Comparison of ENCODE assay signal across 8 cellular contexts in the genomic region with DNA sequence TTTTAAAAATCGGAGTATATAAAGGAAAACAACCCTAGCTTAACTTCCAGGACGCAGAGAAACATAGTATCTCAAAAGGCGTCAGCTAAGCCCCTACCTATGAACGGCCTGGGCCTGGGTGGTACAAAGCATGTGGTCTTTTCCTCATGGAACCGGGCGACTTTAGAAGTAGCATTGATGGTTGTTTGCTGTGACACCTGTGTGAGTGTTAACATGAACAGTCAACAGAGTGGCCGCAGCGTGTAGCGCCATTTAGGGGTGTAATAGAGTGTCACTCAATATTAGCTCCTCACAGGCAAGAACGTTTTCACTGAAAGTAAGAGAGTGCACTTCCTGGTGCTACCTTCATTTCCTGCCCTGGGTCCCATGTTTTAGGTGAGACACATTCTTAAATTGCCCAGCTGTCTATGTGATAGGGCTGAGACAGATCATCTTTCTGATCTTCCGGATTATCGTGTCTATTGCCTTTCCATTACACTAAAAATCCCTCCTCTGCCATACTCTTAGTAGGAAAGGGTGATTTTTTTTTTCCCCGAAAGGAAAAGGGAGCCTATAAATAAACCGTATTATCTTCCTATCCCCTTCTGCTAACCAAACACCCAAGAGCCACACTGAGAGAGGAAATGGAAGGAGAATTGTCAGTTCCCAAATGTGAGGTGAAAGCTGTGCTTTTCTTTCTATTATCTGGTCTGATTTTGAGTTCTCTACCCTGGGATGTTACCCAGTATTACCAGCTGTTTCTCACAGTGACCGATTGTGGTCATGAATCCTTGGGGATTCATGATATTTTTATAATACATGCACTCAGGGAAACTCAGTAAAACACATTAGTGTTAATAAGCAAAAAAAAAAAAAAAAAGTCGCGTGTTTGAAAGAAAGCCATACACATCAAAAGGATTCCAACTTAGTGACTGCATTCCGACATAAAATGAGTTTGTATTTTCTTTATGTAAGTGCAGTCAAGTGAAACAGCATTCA. TPM values are rescaled to one million over a fixed set of nuclear protein-coding genes. Genes with fewer than 3 reads are reported as not detected.
DNase-seq lines count a peak whose midpoint lies in the region; ATAC-seq and TF ChIP-seq lines count a peak whose summit lies in the region.

No MANE protein-coding gene starts in this region.

- intact Hi-C loops in CD4-positive, alpha-beta memory T cell (cut with micrococcal nuclease), result loop anchor here (1.0 to 10.0 kb wide), 2 partner anchors 156 to 1236 kb away; partner anchors contain the start of genes CFAP210 and PHOSPHO2

- H3K27ac Mint-ChIP-seq in CD4-positive, alpha-beta memory T cell, result peak overlapping the region; percentile 93 to 98 (median 97)
- peak overlapping the region; percentile 97 for H3K27ac Mint-ChIP-seq in activated naive CD8-positive, alpha-beta T cell treated with anti-CD3 and anti-CD28 coated beads, Interleukin-2, amount 10 ng/mL, durations not matched to agents 7 days and 5 days

- H3K4me1 Mint-ChIP-seq in CD4-positive, alpha-beta memory T cell, result peaks cover 27 to 59% (median 43%) of the 10 kb centered on the region in 4 donors
- H3K4me1 Mint-ChIP-seq in activated naive CD8-positive, alpha-beta T cell treated with anti-CD3 and anti-CD28 coated beads, Interleukin-2, amount 10 ng/mL, durations not matched to agents 7 days and 5 days, result peaks cover 32% of the 10 kb centered on the region

- TF ChIP-seq RAD21 in Ishikawa (IDR thresholded peaks at IDR 0.05; ENCODE audit: low read depth), result no peak

- POLR2A ChIA-PET in CD4-positive, alpha-beta memory T cell (lab: Charles Lee; ENCODE audit: partially characterized antibody), result interaction anchor here (0.6 to 3.8 kb wide), 16 partner anchors 10 to 1531 kb away, joined by 3 to 38 read pairs (median 6); partner anchors contain the start of genes DCAF17, HAT1 and METTL8
- POLR2A ChIA-PET in activated naive CD8-positive, alpha-beta T cell treated with anti-CD3 and anti-CD28 coated beads, Interleukin-2, amount 10 ng/mL, durations not matched to agents 7 days and 5 days (lab: Charles Lee), result interaction anchor here (0.9 to 2.9 kb wide), 5 partner anchors 26 to 503 kb away, joined by 3 to 12 read pairs (median 6); partner anchors contain the start of genes DCAF17 and METTL8

- no peaks in the 10 kb centered on the region for H3K27me3 ChIP-seq in CD4-positive, alpha-beta memory T cell (ENCODE audit: insufficient read depth, low read length)
- H3K27me3 ChIP-seq in iPS-18a (ENCODE audit: control insufficient read depth, insufficient read depth, low read length), result no peaks in the 10 kb centered on the region

- peaks cover 0 to 29% of the 10 kb centered on the region in 2 donors for H3K36me3 Mint-ChIP-seq in CD4-positive, alpha-beta memory T cell
- peaks cover 10% of the 10 kb centered on the region for H3K36me3 Mint-ChIP-seq in activated naive CD8-positive, alpha-beta T cell treated with anti-CD3 and anti-CD28 coated beads, Interleukin-2, amount 10 ng/mL, durations not matched to agents 7 days and 5 days

- H3K36me3 ChIP-seq in CD4-positive, alpha-beta memory T cell (ENCODE audit: insufficient read depth, low read length), result no peaks in the 10 kb centered on the region
- peaks cover 13% of the 10 kb centered on the region; the same call in 1 of the 2 replicates for H3K36me3 ChIP-seq in SK-N-MC (ENCODE audit: insufficient read depth, low read length)
- H3K36me3 ChIP-seq in iPS-18a (ENCODE audit: control insufficient read depth, low read depth, low read length), result no peaks in the 10 kb centered on the region

- no peak for TF ChIP-seq EP300 in Ishikawa (IDR thresholded peaks at IDR 0.05; ENCODE audit: borderline replicate concordance)

- peaks cover 43% of the 10 kb centered on the region for H3K4me1 ChIP-seq in CD4-positive, alpha-beta memory T cell (ENCODE audit: insufficient read depth, low read length)
- peaks cover 22% of the 10 kb centered on the region for H3K4me1 ChIP-seq in iPS-18a (ENCODE audit: control insufficient read depth, low read depth, low read length)

- no peaks in the 10 kb centered on the region for H3K9me3 ChIP-seq in CD4-positive, alpha-beta memory T cell (ENCODE audit: control insufficient read depth in 1 of 2, low read length in 2 of 2)
- H3K9me3 ChIP-seq in SK-N-MC (ENCODE audit: low read depth, low read length) (no peaks in the 10 kb centered on the region), iPS-18a (ENCODE audit: control insufficient read depth, low read depth, low read length) (no peaks in the 10 kb centered on the region)

- H3K4me3 Mint-ChIP-seq in CD4-positive, alpha-beta memory T cell, result peak overlapping the region; percentile 93 to 99 (median 96)
- H3K4me3 Mint-ChIP-seq in activated naive CD8-positive, alpha-beta T cell treated with anti-CD3 and anti-CD28 coated beads, Interleukin-2, amount 10 ng/mL, durations not matched to agents 7 days and 5 days, result peak overlapping the region; percentile 95

- peak; percentile 25 for ATAC-seq in GM19372 (IDR thresholded peaks at IDR 0.05; ENCODE audit: low read depth, unreplicated experiment)
- peak; percentile 31 for ATAC-seq in activated naive CD8-positive, alpha-beta T cell treated with anti-CD3 and anti-CD28 coated beads, Interleukin-2, amount 10 ng/mL, durations not matched to agents 7 days and 5 days (ENCODE audit: low read depth)
- no peak for ATAC-seq in HG02571 (IDR thresholded peaks at IDR 0.05; ENCODE audit: unreplicated experiment)

- H3K9me3 Mint-ChIP-seq in CD4-positive, alpha-beta memory T cell, result no peaks in the 10 kb centered on the region
- no peaks in the 10 kb centered on the region for H3K9me3 Mint-ChIP-seq in activated naive CD8-positive, alpha-beta T cell treated with anti-CD3 and anti-CD28 coated beads, Interleukin-2, amount 10 ng/mL, durations not matched to agents 7 days and 5 days

- H3K9ac ChIP-seq in SK-N-MC (ENCODE audit: insufficient read length) (peak overlapping the region; percentile 95), iPS-18a (ENCODE audit: low read length) (peak overlapping the region; percentile 87)

- peak; percentile 66 to 88 (median 77) for DNase-seq in CD4-positive, alpha-beta memory T cell
- DNase-seq in SK-N-MC (ENCODE audit: low read depth, low spot score), result no peak
- peak; percentile 63 for DNase-seq in activated naive CD8-positive, alpha-beta T cell treated with anti-CD3 and anti-CD28 coated beads, Interleukin-2, amount 10 ng/mL, durations not matched to agents 7 days and 5 days
- peak; percentile 16 to 33 for DNase-seq in stimulated activated CD4-positive, alpha-beta T cell treated with anti-CD3 and anti-CD28 coated beads, Interleukin-15, amount 100 ng/mL, for 1 hour (ENCODE audit: low read depth in 1 of 2, low spot score in 1 of 2)

- no peaks in the 10 kb centered on the region for H3K27me3 Mint-ChIP-seq in CD4-positive, alpha-beta memory T cell
- H3K27me3 Mint-ChIP-seq in activated naive CD8-positive, alpha-beta T cell treated with anti-CD3 and anti-CD28 coated beads, Interleukin-2, amount 10 ng/mL, durations not matched to agents 7 days and 5 days, result no peaks in the 10 kb centered on the region

- peak overlapping the region; percentile 89 for H3K27ac ChIP-seq in CD4-positive, alpha-beta memory T cell (ENCODE audit: low read depth, low read length)
- peak overlapping the region; percentile 90 for H3K27ac ChIP-seq in SK-N-MC
- peak overlapping the region; percentile 56 for H3K27ac ChIP-seq in iPS-18a (ENCODE audit: low read length)

- peak overlapping the region; percentile 70 to 82 for H3K4me3 ChIP-seq in CD4-positive, alpha-beta memory T cell (ENCODE audit: low read length in 2 of 2)
- H3K4me3 ChIP-seq in SK-N-MC, result peak overlapping the region; percentile 82
- peak overlapping the region; percentile 92 for H3K4me3 ChIP-seq in iPS-18a (ENCODE audit: low read length)

- CTCF ChIA-PET in CD4-positive, alpha-beta memory T cell (lab: Charles Lee; ENCODE audit: partially characterized antibody), result interaction anchor here (0.7 to 4.0 kb wide), 15 partner anchors 8 to 502 kb away, joined by 3 to 26 read pairs (median 12); partner anchors contain the start of genes DCAF17 and METTL8

TF ChIP-seq in Ishikawa, 13 proteins besides CTCF, POLR2A, EP300 and RAD21:
- TF ChIP-seq MAX (IDR thresholded peaks at IDR 0.05) (0 out of 2 replicates have a peak, but pooled peaks have one; percentile 12), YY1 (IDR thresholded peaks at IDR 0.05; ENCODE audit: low read depth) (peak; percentile 74), ZBTB7A (IDR thresholded peaks at IDR 0.05; ENCODE audit: low read depth) (no peak)

RNA-seq across cellular contexts. Expression of gene GORASP2, which starts 1.4 kb away (rescaled TPM):
- 10 to 100 TPM; 82.4 to 83.2 TPM for total RNA-seq in CD4-positive, alpha-beta memory T cell
- polyA plus RNA-seq in CD4-positive, alpha-beta memory T cell, result 100 to 1,000 TPM; 111 to 116 TPM
- total RNA-seq in activated naive CD8-positive, alpha-beta T cell treated with anti-CD3 and anti-CD28 coated beads, Interleukin-2, amount 10 ng/mL, durations not matched to agents 7 days and 5 days, result 10 to 100 TPM; 61.2 to 62.7 TPM
